Comparison of ENCODE assay signal across 14 cellular contexts in the genomic region with DNA sequence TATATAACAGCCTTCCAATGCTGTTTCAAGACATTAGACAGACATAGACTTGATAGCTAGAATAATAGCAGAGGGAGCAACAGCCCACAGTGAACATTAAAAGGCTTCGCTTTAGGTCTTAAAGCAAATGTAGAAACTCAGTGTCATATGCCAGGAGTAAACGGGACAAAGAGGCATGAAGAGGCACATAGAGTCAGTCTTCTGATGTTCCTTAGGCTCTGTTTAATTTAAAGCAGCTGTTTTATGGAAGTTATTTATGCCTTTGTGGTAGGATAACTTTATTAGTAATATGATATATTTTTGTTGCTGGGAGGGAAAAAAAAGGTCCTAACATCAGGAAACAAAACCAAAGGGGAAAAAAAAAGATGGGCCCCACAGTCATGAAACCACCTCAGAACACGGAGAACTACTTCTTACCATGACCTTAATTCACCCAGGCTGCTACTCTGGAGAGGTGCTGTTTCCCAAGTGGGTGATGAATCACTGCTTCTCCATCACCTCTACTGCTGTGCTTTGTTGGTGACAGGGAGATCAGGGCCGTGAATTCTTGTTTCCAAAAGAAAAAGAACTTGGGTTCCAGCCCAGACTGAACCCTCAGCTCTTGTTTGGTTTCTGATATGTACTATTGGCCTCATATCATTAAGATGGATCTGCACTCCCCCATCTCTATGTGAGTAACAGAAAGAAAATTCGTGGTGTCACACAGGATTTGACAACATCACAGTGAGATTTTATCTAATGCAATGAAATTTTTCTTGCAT.
DNase-seq lines count a peak whose midpoint lies in the region; ATAC-seq and TF ChIP-seq lines count a peak whose summit lies in the region.
"Had no signal": no experiment of that assay in that cellular context is flagged by ENCODE, and none has a peak within 500 bp of the region (broad histone marks: within the 10 kb centered on the region; RNA-seq: fewer than 3 reads in every experiment).

No MANE protein-coding gene starts in this region.

- H4K20me1 ChIP-seq in osteoblast (ENCODE audit: insufficient read depth, low read length) = no peaks in the 10 kb centered on the region

- DNase-seq in ELR (ENCODE audit: low read depth) = peak; percentile 71
- peak; percentile 22 for DNase-seq in SK-N-DZ (ENCODE audit: low spot score)
- peak; percentile 88 for DNase-seq in fibroblast of pulmonary artery (ENCODE audit: low read depth)
- DNase-seq in osteoblast (ENCODE audit: insufficient read length, low spot score, missing footprints) = peak; percentile 80
- no peak for DNase-seq in NCI-H82 (lab: John Stamatoyannopoulos, UW)
- DNase-seq in activated CD8-positive, alpha-beta memory T cell treated with anti-CD3 and anti-CD28 coated beads, Interleukin-2, amount 50 U/mL, for 4 hours = no peak
- DNase-seq: activated CD8-positive, alpha-beta memory T cell treated with anti-CD3 and anti-CD28 coated beads, Interleukin-2, amount 10 ng/mL, durations not matched to agents 7 days and 5 days; Calu3; left colon; NCI-H1930; psoas muscle; transverse colon had no signal

- ATAC-seq in GM18861 (IDR thresholded peaks at IDR 0.05; ENCODE audit: unreplicated experiment) (no peak), GM21825 (IDR thresholded peaks at IDR 0.05; ENCODE audit: unreplicated experiment) (no peak)
- ATAC-seq: activated CD8-positive, alpha-beta memory T cell treated with anti-CD3 and anti-CD28 coated beads, Interleukin-2, amount 10 ng/mL, durations not matched to agents 7 days and 5 days; left colon; psoas muscle had no signal

- TF ChIP-seq CTCF in fibroblast of pulmonary artery (IDR thresholded peaks at IDR 0.05; ENCODE audit: low read length, missing control alignments) = no peak
- no peak for TF ChIP-seq CTCF in osteoblast (IDR thresholded peaks at IDR 0.05; ENCODE audit: extremely low read depth, low read depth, low read length)

- H3K4me2 ChIP-seq in osteoblast (ENCODE audit: insufficient read depth, low read length) = peak overlapping the region; percentile 55

- no peaks in the 10 kb centered on the region for H3K79me2 ChIP-seq in osteoblast (ENCODE audit: insufficient read depth, low read length)

- H3K4me1 ChIP-seq in osteoblast (ENCODE audit: insufficient read depth, low read length) = peaks cover 28% of the 10 kb centered on the region
- H3K4me1 ChIP-seq: psoas muscle had no signal

- no peak overlapping the region for H2AFZ ChIP-seq in osteoblast (ENCODE audit: low read length)

- H3K36me3 ChIP-seq in osteoblast (ENCODE audit: insufficient read depth, low read length) = peaks cover under 1% of the 10 kb centered on the region
- H3K36me3 ChIP-seq: transverse colon had no signal

- H3K4me3 ChIP-seq in fibroblast of pulmonary artery (replicated peaks; ENCODE audit: low read depth, low read length) = no peak overlapping the region
- no peak overlapping the region for H3K4me3 ChIP-seq in osteoblast (ENCODE audit: insufficient read depth, low read length)
- H3K4me3 ChIP-seq: psoas muscle, transverse colon had no signal

- H3K27ac ChIP-seq in osteoblast (ENCODE audit: low read depth, low read length) = peak overlapping the region; percentile 62
- H3K27ac ChIP-seq: psoas muscle, transverse colon had no signal

- H3K9me3 ChIP-seq in osteoblast (ENCODE audit: low read depth, low read length) = no peaks in the 10 kb centered on the region
- H3K9me3 ChIP-seq: psoas muscle, transverse colon had no signal

- H3K27me3 ChIP-seq in osteoblast (ENCODE audit: insufficient read depth, low read length) = no peaks in the 10 kb centered on the region
- H3K27me3 ChIP-seq: transverse colon had no signal

Comparison
In these comparisons a context has a peak if more than half of its experiments do, and no peak if none do; other contexts are left out.
1. DNase-seq: peak in ELR (single experiment), SK-N-DZ (single experiment), fibroblast of pulmonary artery (single experiment) and osteoblast (single experiment); none in NCI-H82 (single experiment) and activated CD8-positive, alpha-beta memory T cell treated with anti-CD3 and anti-CD28 coated beads, Interleukin-2, amount 50 U/mL, for 4 hours (single experiment).